ENCODE assay signal across 13 cellular contexts in genomic region chr6:38220069-38220723, GRCh38.
A peak's percentile ranks its signal among the peaks of the same experiment; 100 is the strongest.
DNase-seq lines count a peak whose midpoint lies in the region; ATAC-seq and TF ChIP-seq lines count a peak whose summit lies in the region.
"Had no signal": no experiment of that assay in that cellular context is flagged by ENCODE, and none has a peak within 500 bp of the region (broad histone marks: within the 10 kb centered on the region; RNA-seq: fewer than 3 reads in every experiment).

No MANE protein-coding gene starts in this region.

- H3K9me3 Mint-ChIP-seq in progenitor cell of endocrine pancreas (ENCODE audit: low read depth): no peaks in the 10 kb centered on the region
- H3K9me3 Mint-ChIP-seq: CD8-positive, alpha-beta T cell had no signal

- H3K27ac Mint-ChIP-seq in progenitor cell of endocrine pancreas: no peak overlapping the region
- H3K27ac Mint-ChIP-seq: CD8-positive, alpha-beta T cell had no signal

- peak; percentile 33 to 72 for DNase-seq in hippocampal formation (lab: John Stamatoyannopoulos, UW)
- no peak for DNase-seq in mucosa of descending colon
- DNase-seq in progenitor cell of endocrine pancreas (ENCODE audit: low spot score, unreplicated experiment): no peak
- DNase-seq in DMS 273 (lab: John Stamatoyannopoulos, UW; ENCODE audit: unreplicated experiment): no peak
- DNase-seq in dedifferentiated amniotic fluid mesenchymal stem cell (ENCODE audit: extremely low spot score): no peak
- DNase-seq: CD8-positive, alpha-beta T cell; NCI-H1092; NCI-H2107; SIG-M5 had no signal

- peak overlapping the region; percentile 38 for H3K27ac ChIP-seq in angular gyrus (ENCODE audit: low read depth, low read length)
- H3K27ac ChIP-seq: KMS-11 had no signal

- no peaks in the 10 kb centered on the region for H3K36me3 ChIP-seq in mucosa of descending colon (ENCODE audit: low read depth)

- H3K4me3 Mint-ChIP-seq in progenitor cell of endocrine pancreas (ENCODE audit: low read depth): no peak overlapping the region
- H3K4me3 Mint-ChIP-seq: CD8-positive, alpha-beta T cell had no signal

- no peaks in the 10 kb centered on the region for H3K27me3 Mint-ChIP-seq in progenitor cell of endocrine pancreas

- TF ChIP-seq CTCF in mucosa of descending colon (IDR thresholded peaks at IDR 0.05) (no peak), progenitor cell of endocrine pancreas (IDR thresholded peaks at IDR 0.05; ENCODE audit: unreplicated experiment) (no peak)

- peaks cover 8% of the 10 kb centered on the region for H3K4me1 Mint-ChIP-seq in progenitor cell of endocrine pancreas (ENCODE audit: low read depth)

- H3K36me3 Mint-ChIP-seq in progenitor cell of endocrine pancreas (ENCODE audit: insufficient read depth): no peaks in the 10 kb centered on the region

- no peak overlapping the region for H3K4me3 ChIP-seq in mucosa of descending colon

- intact Hi-C loops in mucosa of descending colon (cut with DNase I, micrococcal nuclease): no loop called here

- H3K9me3 ChIP-seq in mucosa of descending colon: no peaks in the 10 kb centered on the region

- H3K4me1 ChIP-seq in mucosa of descending colon (ENCODE audit: low read depth): no peaks in the 10 kb centered on the region

- ATAC-seq in mucosa of descending colon (peak; percentile 72), HG02981 (IDR thresholded peaks at IDR 0.05; ENCODE audit: unreplicated experiment) (no peak)
- ATAC-seq: CD8-positive, alpha-beta T cell; HepG2 had no signal

Comparison
In these comparisons a context has a peak if more than half of its experiments do, and no peak if none do; other contexts are left out.
1. DNase-seq: peak in hippocampal formation (2 of 2); none in mucosa of descending colon (0 of 3), progenitor cell of endocrine pancreas (single experiment), DMS 273 (single experiment) and dedifferentiated amniotic fluid mesenchymal stem cell (single experiment).